Comparison of ENCODE assay signal across 20 cellular contexts in genomic region chr11:40186401-40187091, GRCh38.
DNase-seq lines count a peak whose midpoint lies in the region; ATAC-seq lines count a peak whose summit lies in the region.
"Had no signal": no experiment of that assay in that cellular context is flagged by ENCODE, and none has a peak within 500 bp of the region (broad histone marks: within the 10 kb centered on the region; RNA-seq: fewer than 3 reads in every experiment).

No MANE protein-coding gene starts in this region.

- no peak overlapping the region for H3K4me3 ChIP-seq in rectal smooth muscle tissue (ENCODE audit: low read length)
- no peak overlapping the region for H3K4me3 ChIP-seq in HAP-1
- H3K4me3 ChIP-seq: vagina had no signal

- DNase-seq in HT1080 (ENCODE audit: low read depth) (peak; percentile 38), NCI-H774 (lab: John Stamatoyannopoulos, UW) (peak; percentile 34), globus pallidus (ENCODE audit: low spot score) (peak; percentile 95), HAP-1 (ENCODE audit: low spot score in 2 of 2) (no peak)
- DNase-seq: activated CD8-positive, alpha-beta memory T cell treated with anti-CD3 and anti-CD28 coated beads, Interleukin-2, amount 50 U/mL, for 4 hours; activated naive CD4-positive, alpha-beta T cell treated with anti-CD3 and anti-CD28 coated beads, Interleukin-2, amount 10 ng/mL, durations not matched to agents 7 days and 5 days; CD4-positive, CD25-positive, alpha-beta regulatory T cell; central memory CD4-positive, alpha-beta T cell; GDM1; GOT3; KG1; naive thymus-derived CD4-positive, alpha-beta T cell; NCI-H187 treated with DMSO at 0.1 percent for 48 hours; stimulated activated CD4-positive, alpha-beta T cell treated with anti-CD3 and anti-CD28 coated beads, Interleukin-4, amount 100 ng/mL, for 4 hours had no signal

- H3K27ac ChIP-seq in rectal smooth muscle tissue (ENCODE audit: low read depth, low read length), result peak overlapping the region; percentile 6
- H3K27ac ChIP-seq: vagina had no signal

- H3K4me1 ChIP-seq in rectal smooth muscle tissue (ENCODE audit: control insufficient read depth, insufficient read depth, low read length) (no peaks in the 10 kb centered on the region), HAP-1 (no peaks in the 10 kb centered on the region)
- H3K4me1 ChIP-seq: vagina had no signal

- no peaks in the 10 kb centered on the region for H3K9me3 ChIP-seq in HAP-1
- H3K9me3 ChIP-seq: vagina had no signal

- H3K36me3 ChIP-seq in rectal smooth muscle tissue (ENCODE audit: control insufficient read depth, insufficient read depth, low read length), result no peaks in the 10 kb centered on the region
- no peaks in the 10 kb centered on the region for H3K36me3 ChIP-seq in HAP-1 (replicated peaks)
- H3K36me3 ChIP-seq: vagina had no signal

- no peak overlapping the region for H3K9ac ChIP-seq in rectal smooth muscle tissue (ENCODE audit: low read length)

- in situ Hi-C loops in HAP-1 (cut with MboI; ENCODE audit: low sequenced_read_pairs), result no loop called here

- H3K27me3 ChIP-seq in rectal smooth muscle tissue (ENCODE audit: control insufficient read depth, insufficient read depth, low read length), result no peaks in the 10 kb centered on the region
- no peaks in the 10 kb centered on the region for H3K27me3 ChIP-seq in HAP-1 (ENCODE audit: low read depth)
- H3K27me3 ChIP-seq: vagina had no signal

- no peak for ATAC-seq in GM21515 (IDR thresholded peaks at IDR 0.05; ENCODE audit: unreplicated experiment)
- no peak for ATAC-seq in HG03469 (IDR thresholded peaks at IDR 0.05; ENCODE audit: unreplicated experiment)
- ATAC-seq: naive thymus-derived CD4-positive, alpha-beta T cell; stimulated activated effector memory CD8-positive, alpha-beta T cell treated with anti-CD3 and anti-CD28 coated beads, Interleukin-12 subunit alpha, Interleukin-12 subunit beta, amount 100 ng/mL, for 72 hours; WTC11 had no signal

Comparison
In these comparisons a context has a peak if more than half of its experiments do, and no peak if none do; other contexts are left out.
1. DNase-seq: peak in HT1080 (single experiment), NCI-H774 (single experiment) and globus pallidus (single experiment); none in HAP-1 (0 of 2).